ENCODE assay signal across 1 cellular context in the genomic region with DNA sequence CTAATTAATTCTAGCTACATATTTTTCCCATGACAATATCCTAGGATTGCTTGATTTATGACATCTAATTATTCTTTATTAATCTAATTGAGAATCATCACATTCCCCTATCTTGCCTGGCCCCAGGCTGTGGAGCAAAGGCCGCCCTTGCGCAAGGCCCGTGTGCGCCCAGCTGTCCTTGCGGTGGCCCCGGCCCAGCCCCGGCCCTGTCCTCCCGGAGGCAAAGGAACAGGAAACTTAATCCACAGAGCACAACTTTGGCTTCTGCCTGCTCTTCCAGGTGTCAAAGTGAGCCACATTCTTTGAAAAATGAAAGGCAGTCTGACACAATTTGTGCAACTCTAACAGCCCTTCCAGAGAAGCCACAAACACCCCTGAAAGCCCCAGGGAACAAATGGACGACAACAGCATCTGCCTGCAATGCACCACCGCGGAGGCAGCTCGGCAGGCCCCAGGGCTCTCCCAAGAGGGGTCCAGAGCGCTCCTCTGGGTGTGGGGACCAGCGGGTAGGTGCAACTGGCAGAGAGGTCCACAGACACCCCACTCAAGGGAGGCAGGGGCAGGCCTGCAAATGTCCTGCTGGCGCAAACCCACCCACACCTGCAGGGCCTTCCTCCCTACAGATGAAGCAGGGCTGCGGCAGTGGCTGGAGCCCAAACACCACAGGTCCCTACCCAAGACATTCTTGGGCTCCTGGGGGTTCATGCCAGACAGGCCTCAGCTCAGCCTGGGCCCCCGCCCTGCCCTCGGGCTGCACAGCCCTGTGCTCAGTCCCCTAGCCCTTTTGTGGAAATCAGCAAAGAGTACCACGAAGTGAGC.
TF ChIP-seq lines count a peak whose summit lies in the region.

No MANE protein-coding gene starts in this region.

TF ChIP-seq in HepG2, 621 proteins besides CTCF, POLR2A, EP300 and RAD21 (continued from another document and continues in another):
- TF ChIP-seq, protein P1, sequence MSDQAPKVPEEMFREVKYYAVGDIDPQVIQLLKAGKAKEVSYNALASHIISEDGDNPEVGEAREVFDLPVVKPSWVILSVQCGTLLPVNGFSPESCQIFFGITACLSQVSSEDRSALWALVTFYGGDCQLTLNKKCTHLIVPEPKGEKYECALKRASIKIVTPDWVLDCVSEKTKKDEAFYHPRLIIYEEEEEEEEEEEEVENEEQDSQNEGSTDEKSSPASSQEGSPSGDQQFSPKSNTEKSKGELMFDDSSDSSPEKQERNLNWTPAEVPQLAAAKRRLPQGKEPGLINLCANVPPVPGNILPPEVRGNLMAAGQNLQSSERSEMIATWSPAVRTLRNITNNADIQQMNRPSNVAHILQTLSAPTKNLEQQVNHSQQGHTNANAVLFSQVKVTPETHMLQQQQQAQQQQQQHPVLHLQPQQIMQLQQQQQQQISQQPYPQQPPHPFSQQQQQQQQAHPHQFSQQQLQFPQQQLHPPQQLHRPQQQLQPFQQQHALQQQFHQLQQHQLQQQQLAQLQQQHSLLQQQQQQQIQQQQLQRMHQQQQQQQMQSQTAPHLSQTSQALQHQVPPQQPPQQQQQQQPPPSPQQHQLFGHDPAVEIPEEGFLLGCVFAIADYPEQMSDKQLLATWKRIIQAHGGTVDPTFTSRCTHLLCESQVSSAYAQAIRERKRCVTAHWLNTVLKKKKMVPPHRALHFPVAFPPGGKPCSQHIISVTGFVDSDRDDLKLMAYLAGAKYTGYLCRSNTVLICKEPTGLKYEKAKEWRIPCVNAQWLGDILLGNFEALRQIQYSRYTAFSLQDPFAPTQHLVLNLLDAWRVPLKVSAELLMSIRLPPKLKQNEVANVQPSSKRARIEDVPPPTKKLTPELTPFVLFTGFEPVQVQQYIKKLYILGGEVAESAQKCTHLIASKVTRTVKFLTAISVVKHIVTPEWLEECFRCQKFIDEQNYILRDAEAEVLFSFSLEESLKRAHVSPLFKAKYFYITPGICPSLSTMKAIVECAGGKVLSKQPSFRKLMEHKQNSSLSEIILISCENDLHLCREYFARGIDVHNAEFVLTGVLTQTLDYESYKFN (CRISPR knock-in tag; conservative IDR thresholded peaks at IDR 0.05) = peak; percentile 81
- TF ChIP-seq ZNF644 (CRISPR knock-in tag; IDR thresholded peaks at IDR 0.05; ENCODE audit: low read depth) (0 out of 2 replicates have a peak, but pooled peaks have one; percentile 60), MED8 (CRISPR knock-in tag; IDR thresholded peaks at IDR 0.05; ENCODE audit: insufficient replicate concordance) (peak; percentile 51), ATRX (CRISPR knock-in tag; IDR thresholded peaks at IDR 0.05; ENCODE audit: borderline replicate concordance) (no peak), LCORL (IDR thresholded peaks at IDR 0.05) (no peak), LCORL (CRISPR knock-in tag; IDR thresholded peaks at IDR 0.05) (peak; percentile 66), HNRNPUL1 (IDR thresholded peaks at IDR 0.05; ENCODE audit: low read depth, low read length) (no peak), PHF8 (CRISPR knock-in tag; IDR thresholded peaks at IDR 0.05) (peak; percentile 63), NRL (CRISPR knock-in tag; IDR thresholded peaks at IDR 0.05; ENCODE audit: borderline replicate concordance) (no peak), ZNF34 (CRISPR knock-in tag; IDR thresholded peaks at IDR 0.05; ENCODE audit: borderline replicate concordance) (no peak), CHCHD3 (CRISPR knock-in tag; IDR thresholded peaks at IDR 0.05) (peak; percentile 79; the same call in 1 of the 2 replicates), SMARCC2 (IDR thresholded peaks at IDR 0.05) (no peak), PPARG (CRISPR knock-in tag; conservative IDR thresholded peaks at IDR 0.05) (peak; percentile 97), MEIS2 (CRISPR knock-in tag; IDR thresholded peaks at IDR 0.05) (no peak; the same call in 1 of the 2 replicates), RCOR2 (CRISPR knock-in tag; IDR thresholded peaks at IDR 0.05) (no peak), KAT8 (CRISPR knock-in tag; IDR thresholded peaks at IDR 0.05) (peak; percentile 80), ZNF703 (CRISPR knock-in tag; IDR thresholded peaks at IDR 0.05; ENCODE audit: borderline replicate concordance) (no peak), ZNF772 (CRISPR knock-in tag; IDR thresholded peaks at IDR 0.05) (no peak), SP4 (CRISPR knock-in tag; IDR thresholded peaks at IDR 0.05) (no peak), ZBTB7B (CRISPR knock-in tag; IDR thresholded peaks at IDR 0.05) (peak; percentile 57; the same call in 1 of the 2 replicates), ZNF263 (CRISPR knock-in tag; IDR thresholded peaks at IDR 0.05) (0 out of 2 replicates have a peak, but pooled peaks have one; percentile 11), ZNF451 (CRISPR knock-in tag; IDR thresholded peaks at IDR 0.05) (no peak; the same call in 1 of the 2 replicates), MLLT10 (CRISPR knock-in tag; IDR thresholded peaks at IDR 0.05) (no peak), ZSCAN29 (CRISPR knock-in tag; conservative IDR thresholded peaks at IDR 0.05) (no peak), ZNF264 (CRISPR knock-in tag; IDR thresholded peaks at IDR 0.05) (peak; percentile 88), SOX5 (CRISPR knock-in tag; IDR thresholded peaks at IDR 0.05; ENCODE audit: borderline replicate concordance) (peak; percentile 69), NCOR1 (IDR thresholded peaks at IDR 0.05; ENCODE audit: borderline replicate concordance, low read length) (peak; percentile 91), ZNF343 (CRISPR knock-in tag; IDR thresholded peaks at IDR 0.05) (0 out of 2 replicates have a peak, but pooled peaks have one; percentile 17), PHF21A (CRISPR knock-in tag; IDR thresholded peaks at IDR 0.05) (peak; percentile 79), RNF2 (conservative IDR thresholded peaks at IDR 0.05; ENCODE audit: low read depth) (0 out of 2 replicates have a peak, but pooled peaks have one; percentile 16), MEF2D (CRISPR knock-in tag; IDR thresholded peaks at IDR 0.05) (0 out of 2 replicates have a peak, but pooled peaks have one; percentile 39), ZMYM4 (CRISPR knock-in tag; IDR thresholded peaks at IDR 0.05) (peak; percentile 43; the same call in 1 of the 2 replicates), SSRP1 (CRISPR knock-in tag; IDR thresholded peaks at IDR 0.05) (no peak), SNAPC2 (CRISPR knock-in tag; IDR thresholded peaks at IDR 0.05) (0 out of 2 replicates have a peak, but pooled peaks have one; percentile 40), SRF (IDR thresholded peaks at IDR 0.05; ENCODE audit: low read depth, low read length) (no peak), ZSCAN20 (CRISPR knock-in tag; IDR thresholded peaks at IDR 0.05; ENCODE audit: borderline replicate concordance) (0 out of 2 replicates have a peak, but pooled peaks have one; percentile 33), GABPB1 (CRISPR knock-in tag; IDR thresholded peaks at IDR 0.05) (peak; percentile 61; the same call in 1 of the 2 replicates), ZNF567 (CRISPR knock-in tag; IDR thresholded peaks at IDR 0.05; ENCODE audit: borderline replicate concordance) (no peak), FOXK1 (CRISPR knock-in tag; IDR thresholded peaks at IDR 0.05; ENCODE audit: borderline replicate concordance, low read depth) (peak; percentile 46; the same call in 1 of the 2 replicates), ZFP1 (CRISPR knock-in tag; IDR thresholded peaks at IDR 0.05) (peak; percentile 35; the same call in 1 of the 2 replicates), TBP (CRISPR knock-in tag; IDR thresholded peaks at IDR 0.05) (no peak), SRSF9 (IDR thresholded peaks at IDR 0.05; ENCODE audit: borderline replicate concordance, insufficient read depth, low read depth, low read length, poor library complexity, severe bottlenecking) (no peak), SAP130 (CRISPR knock-in tag; IDR thresholded peaks at IDR 0.05; ENCODE audit: low read depth) (peak; percentile 78), GTF3A (CRISPR knock-in tag; conservative IDR thresholded peaks at IDR 0.05) (no peak), SP140L (CRISPR knock-in tag; IDR thresholded peaks at IDR 0.05; ENCODE audit: borderline replicate concordance) (0 out of 2 replicates have a peak, but pooled peaks have one; percentile 49), ZZZ3 (CRISPR knock-in tag; IDR thresholded peaks at IDR 0.05; ENCODE audit: borderline replicate concordance) (no peak; the same call in 1 of the 2 replicates), PITX1 (CRISPR knock-in tag; IDR thresholded peaks at IDR 0.05) (peak; percentile 77)
- TF ChIP-seq, protein P2, sequence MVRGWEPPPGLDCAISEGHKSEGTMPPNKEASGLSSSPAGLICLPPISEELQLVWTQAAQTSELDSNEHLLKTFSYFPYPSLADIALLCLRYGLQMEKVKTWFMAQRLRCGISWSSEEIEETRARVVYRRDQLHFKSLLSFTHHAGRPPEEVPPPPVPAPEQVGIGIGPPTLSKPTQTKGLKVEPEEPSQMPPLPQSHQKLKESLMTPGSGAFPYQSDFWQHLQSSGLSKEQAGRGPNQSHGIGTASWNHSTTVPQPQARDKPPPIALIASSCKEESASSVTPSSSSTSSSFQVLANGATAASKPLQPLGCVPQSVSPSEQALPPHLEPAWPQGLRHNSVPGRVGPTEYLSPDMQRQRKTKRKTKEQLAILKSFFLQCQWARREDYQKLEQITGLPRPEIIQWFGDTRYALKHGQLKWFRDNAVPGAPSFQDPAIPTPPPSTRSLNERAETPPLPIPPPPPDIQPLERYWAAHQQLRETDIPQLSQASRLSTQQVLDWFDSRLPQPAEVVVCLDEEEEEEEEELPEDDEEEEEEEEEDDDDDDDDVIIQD (CRISPR knock-in tag; IDR thresholded peaks at IDR 0.05; ENCODE audit: low read depth) = peak; percentile 13; the same call in 1 of the 2 replicates
- TF ChIP-seq, protein P3, sequence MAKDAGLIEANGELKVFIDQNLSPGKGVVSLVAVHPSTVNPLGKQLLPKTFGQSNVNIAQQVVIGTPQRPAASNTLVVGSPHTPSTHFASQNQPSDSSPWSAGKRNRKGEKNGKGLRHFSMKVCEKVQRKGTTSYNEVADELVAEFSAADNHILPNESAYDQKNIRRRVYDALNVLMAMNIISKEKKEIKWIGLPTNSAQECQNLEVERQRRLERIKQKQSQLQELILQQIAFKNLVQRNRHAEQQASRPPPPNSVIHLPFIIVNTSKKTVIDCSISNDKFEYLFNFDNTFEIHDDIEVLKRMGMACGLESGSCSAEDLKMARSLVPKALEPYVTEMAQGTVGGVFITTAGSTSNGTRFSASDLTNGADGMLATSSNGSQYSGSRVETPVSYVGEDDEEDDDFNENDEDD (CRISPR knock-in tag; IDR thresholded peaks at IDR 0.05; ENCODE audit: borderline replicate concordance) = peak; percentile 35; the same call in 1 of the 2 replicates
- TF ChIP-seq, protein P4, sequence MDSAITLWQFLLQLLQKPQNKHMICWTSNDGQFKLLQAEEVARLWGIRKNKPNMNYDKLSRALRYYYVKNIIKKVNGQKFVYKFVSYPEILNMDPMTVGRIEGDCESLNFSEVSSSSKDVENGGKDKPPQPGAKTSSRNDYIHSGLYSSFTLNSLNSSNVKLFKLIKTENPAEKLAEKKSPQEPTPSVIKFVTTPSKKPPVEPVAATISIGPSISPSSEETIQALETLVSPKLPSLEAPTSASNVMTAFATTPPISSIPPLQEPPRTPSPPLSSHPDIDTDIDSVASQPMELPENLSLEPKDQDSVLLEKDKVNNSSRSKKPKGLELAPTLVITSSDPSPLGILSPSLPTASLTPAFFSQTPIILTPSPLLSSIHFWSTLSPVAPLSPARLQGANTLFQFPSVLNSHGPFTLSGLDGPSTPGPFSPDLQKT (CRISPR knock-in tag; IDR thresholded peaks at IDR 0.05; ENCODE audit: borderline replicate concordance) = no peak
- TF ChIP-seq, protein P5, sequence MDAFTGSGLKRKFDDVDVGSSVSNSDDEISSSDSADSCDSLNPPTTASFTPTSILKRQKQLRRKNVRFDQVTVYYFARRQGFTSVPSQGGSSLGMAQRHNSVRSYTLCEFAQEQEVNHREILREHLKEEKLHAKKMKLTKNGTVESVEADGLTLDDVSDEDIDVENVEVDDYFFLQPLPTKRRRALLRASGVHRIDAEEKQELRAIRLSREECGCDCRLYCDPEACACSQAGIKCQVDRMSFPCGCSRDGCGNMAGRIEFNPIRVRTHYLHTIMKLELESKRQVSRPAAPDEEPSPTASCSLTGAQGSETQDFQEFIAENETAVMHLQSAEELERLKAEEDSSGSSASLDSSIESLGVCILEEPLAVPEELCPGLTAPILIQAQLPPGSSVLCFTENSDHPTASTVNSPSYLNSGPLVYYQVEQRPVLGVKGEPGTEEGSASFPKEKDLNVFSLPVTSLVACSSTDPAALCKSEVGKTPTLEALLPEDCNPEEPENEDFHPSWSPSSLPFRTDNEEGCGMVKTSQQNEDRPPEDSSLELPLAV (CRISPR knock-in tag; conservative IDR thresholded peaks at IDR 0.05; ENCODE audit: low read depth) = no peak
- TF ChIP-seq, protein P6, sequence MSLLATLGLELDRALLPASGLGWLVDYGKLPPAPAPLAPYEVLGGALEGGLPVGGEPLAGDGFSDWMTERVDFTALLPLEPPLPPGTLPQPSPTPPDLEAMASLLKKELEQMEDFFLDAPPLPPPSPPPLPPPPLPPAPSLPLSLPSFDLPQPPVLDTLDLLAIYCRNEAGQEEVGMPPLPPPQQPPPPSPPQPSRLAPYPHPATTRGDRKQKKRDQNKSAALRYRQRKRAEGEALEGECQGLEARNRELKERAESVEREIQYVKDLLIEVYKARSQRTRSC (CRISPR knock-in tag; IDR thresholded peaks at IDR 0.05; ENCODE audit: low read depth) = no peak
- TF ChIP-seq, protein P7, sequence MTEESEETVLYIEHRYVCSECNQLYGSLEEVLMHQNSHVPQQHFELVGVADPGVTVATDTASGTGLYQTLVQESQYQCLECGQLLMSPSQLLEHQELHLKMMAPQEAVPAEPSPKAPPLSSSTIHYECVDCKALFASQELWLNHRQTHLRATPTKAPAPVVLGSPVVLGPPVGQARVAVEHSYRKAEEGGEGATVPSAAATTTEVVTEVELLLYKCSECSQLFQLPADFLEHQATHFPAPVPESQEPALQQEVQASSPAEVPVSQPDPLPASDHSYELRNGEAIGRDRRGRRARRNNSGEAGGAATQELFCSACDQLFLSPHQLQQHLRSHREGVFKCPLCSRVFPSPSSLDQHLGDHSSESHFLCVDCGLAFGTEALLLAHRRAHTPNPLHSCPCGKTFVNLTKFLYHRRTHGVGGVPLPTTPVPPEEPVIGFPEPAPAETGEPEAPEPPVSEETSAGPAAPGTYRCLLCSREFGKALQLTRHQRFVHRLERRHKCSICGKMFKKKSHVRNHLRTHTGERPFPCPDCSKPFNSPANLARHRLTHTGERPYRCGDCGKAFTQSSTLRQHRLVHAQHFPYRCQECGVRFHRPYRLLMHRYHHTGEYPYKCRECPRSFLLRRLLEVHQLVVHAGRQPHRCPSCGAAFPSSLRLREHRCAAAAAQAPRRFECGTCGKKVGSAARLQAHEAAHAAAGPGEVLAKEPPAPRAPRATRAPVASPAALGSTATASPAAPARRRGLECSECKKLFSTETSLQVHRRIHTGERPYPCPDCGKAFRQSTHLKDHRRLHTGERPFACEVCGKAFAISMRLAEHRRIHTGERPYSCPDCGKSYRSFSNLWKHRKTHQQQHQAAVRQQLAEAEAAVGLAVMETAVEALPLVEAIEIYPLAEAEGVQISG (CRISPR knock-in tag; IDR thresholded peaks at IDR 0.05) = peak; percentile 67
- TF ChIP-seq, protein P8, sequence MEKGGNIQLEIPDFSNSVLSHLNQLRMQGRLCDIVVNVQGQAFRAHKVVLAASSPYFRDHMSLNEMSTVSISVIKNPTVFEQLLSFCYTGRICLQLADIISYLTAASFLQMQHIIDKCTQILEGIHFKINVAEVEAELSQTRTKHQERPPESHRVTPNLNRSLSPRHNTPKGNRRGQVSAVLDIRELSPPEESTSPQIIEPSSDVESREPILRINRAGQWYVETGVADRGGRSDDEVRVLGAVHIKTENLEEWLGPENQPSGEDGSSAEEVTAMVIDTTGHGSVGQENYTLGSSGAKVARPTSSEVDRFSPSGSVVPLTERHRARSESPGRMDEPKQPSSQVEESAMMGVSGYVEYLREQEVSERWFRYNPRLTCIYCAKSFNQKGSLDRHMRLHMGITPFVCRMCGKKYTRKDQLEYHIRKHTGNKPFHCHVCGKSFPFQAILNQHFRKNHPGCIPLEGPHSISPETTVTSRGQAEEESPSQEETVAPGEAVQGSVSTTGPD (CRISPR knock-in tag; IDR thresholded peaks at IDR 0.05) = no peak
